Comparison of ENCODE assay signal across 8 cellular contexts in the genomic region with DNA sequence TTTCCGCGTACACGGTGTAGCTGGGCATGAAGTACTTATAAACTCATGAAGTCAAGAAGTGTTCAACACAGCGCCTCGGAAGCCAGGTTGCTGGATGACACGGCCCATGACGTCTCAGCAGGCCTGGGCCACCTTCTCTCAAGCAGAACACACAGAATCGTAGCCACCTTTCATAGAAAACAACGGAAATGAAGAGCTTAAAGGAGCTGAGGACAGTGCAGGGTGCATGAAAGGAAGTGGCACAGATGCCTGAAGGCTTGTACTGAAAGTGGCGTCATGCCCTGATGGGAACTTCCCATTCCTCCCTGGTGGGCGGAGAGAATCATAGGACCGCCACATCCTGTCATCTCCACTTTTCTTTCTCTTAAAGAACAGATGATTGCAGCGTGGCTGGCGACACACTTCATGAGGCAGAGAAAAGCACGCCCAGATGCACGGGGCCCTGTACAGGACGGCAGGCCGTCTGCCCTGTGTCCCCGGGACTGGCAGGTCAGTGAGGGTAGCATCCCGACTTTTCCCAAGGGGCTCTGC.
DNase-seq lines count a peak whose midpoint lies in the region; ATAC-seq and TF ChIP-seq lines count a peak whose summit lies in the region.

No MANE protein-coding gene starts in this region.

- POLR2A ChIA-PET in AG04449 (lab: Yijun Ruan, JAX), result no interaction called here

- CTCF ChIA-PET in AG04449 (lab: Yijun Ruan, JAX), result no interaction called here

- DNase-seq in AG04449 (ENCODE audit: low read depth, low spot score), result peak; percentile 12
- DNase-seq in activated CD4-positive, alpha-beta T cell treated with anti-CD3 and anti-CD28 coated beads, Interleukin-2, amount 50 U/mL, for 4 hours, result peak; percentile 68 to 76
- peak; percentile 90 for DNase-seq in germinal center (ENCODE audit: low spot score)
- peak; percentile 30 for DNase-seq in stimulated activated CD8-positive, alpha-beta memory T cell treated with anti-CD3 and anti-CD28 coated beads, Interleukin-4, amount 100 ng/mL, for 24 hours (ENCODE audit: low read depth)
- no peak for DNase-seq in AG08396 (ENCODE audit: low spot score)

- ATAC-seq in GM19043 (IDR thresholded peaks at IDR 0.05; ENCODE audit: low read depth, unreplicated experiment) (peak; percentile 80), HG03354 (IDR thresholded peaks at IDR 0.05; ENCODE audit: poor library complexity, severe bottlenecking, unreplicated experiment) (peak; percentile 94), HG02970 (IDR thresholded peaks at IDR 0.05; ENCODE audit: low FRiP score, unreplicated experiment) (no peak)

- H3K4me3 ChIP-seq in AG04449 (ENCODE audit: low read depth, low read length), result no peak overlapping the region

- TF ChIP-seq CTCF in AG04449 (IDR thresholded peaks at IDR 0.05; ENCODE audit: insufficient read depth, low read length, missing control alignments), result no peak
